In the genomic region with DNA sequence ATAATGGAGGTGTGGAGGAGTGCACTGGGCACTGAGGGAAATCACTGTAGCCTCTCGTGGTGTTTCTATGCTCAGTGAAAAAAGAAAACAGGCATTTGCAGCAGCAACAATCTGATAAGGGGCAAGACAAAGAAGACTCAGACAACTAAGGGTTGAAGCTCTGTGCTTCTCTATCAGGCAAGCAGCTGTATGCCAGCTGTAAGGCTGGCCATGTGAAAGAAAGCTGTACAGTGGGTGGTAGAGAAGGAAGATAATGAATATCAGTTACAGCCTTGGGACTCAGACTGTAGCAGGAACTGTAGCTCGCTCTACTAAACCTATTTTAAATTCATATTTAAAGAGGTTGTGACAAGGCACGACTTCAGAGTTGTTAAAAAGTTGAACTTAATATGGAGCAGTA, we compare ENCODE assay signal across 25 cellular contexts.
"Had no signal": no experiment of that assay in that cellular context is flagged by ENCODE, and none has a peak within 500 bp of the region (broad histone marks: within the 10 kb centered on the region; RNA-seq: fewer than 3 reads in every experiment).

No MANE protein-coding gene starts in this region.

- H3K36me3 Mint-ChIP-seq: activated CD4-positive, alpha-beta memory T cell treated with anti-CD3 and anti-CD28 coated beads for 36 hours; naive thymus-derived CD4-positive, alpha-beta T cell; stimulated activated naive B cell treated with anti-CD40 and anti-IgM and Interleukin-4, amounts not matched to agents 10 μg/mL and 1 μg/mL and 100 μg/mL, for 72 hours had no signal

- H3K27me3 ChIP-seq: heart right ventricle, right lobe of liver, transverse colon, uterus had no signal

- H3K27ac ChIP-seq: coronary artery, epithelial cell of prostate, heart right ventricle, right lobe of liver, transverse colon, uterus had no signal

- H3K36me3 ChIP-seq: heart right ventricle, right lobe of liver, transverse colon, uterus had no signal

- H3K4me1 Mint-ChIP-seq: activated B cell treated with CpG ODN at 0.5 μM for 24 hours; activated naive CD8-positive, alpha-beta T cell treated with anti-CD3 and anti-CD28 coated beads, Interleukin-2, amount 50 U/mL, for 24 hours; naive thymus-derived CD4-positive, alpha-beta T cell; stimulated activated naive B cell treated with anti-CD40 and anti-IgM and Interleukin-4, amounts not matched to agents 10 μg/mL and 1 μg/mL and 100 μg/mL, for 72 hours had no signal

- H3K27me3 Mint-ChIP-seq: activated B cell treated with CpG ODN at 0.5 μM for 24 hours; activated CD4-positive, alpha-beta memory T cell treated with anti-CD3 and anti-CD28 coated beads for 36 hours; activated naive CD8-positive, alpha-beta T cell treated with anti-CD3 and anti-CD28 coated beads, Interleukin-2, amount 50 U/mL, for 24 hours; naive thymus-derived CD4-positive, alpha-beta T cell; stimulated activated naive B cell treated with anti-CD40 and anti-IgM and Interleukin-4, amounts not matched to agents 10 μg/mL and 1 μg/mL and 100 μg/mL, for 72 hours had no signal

- DNase-seq: activated B cell treated with CpG ODN at 0.5 μM for 24 hours; activated CD4-positive, alpha-beta memory T cell treated with anti-CD3 and anti-CD28 coated beads for 36 hours; activated CD4-positive, alpha-beta T cell treated with anti-CD3 and anti-CD28 coated beads for 4 hours; activated gamma-delta T cell; activated naive CD4-positive, alpha-beta T cell treated with anti-CD3 and anti-CD28 coated beads, Interleukin-2, amount 50 U/mL, for 16 hours; activated naive CD8-positive, alpha-beta T cell treated with anti-CD3 and anti-CD28 coated beads, Interleukin-2, amount 50 U/mL, for 24 hours; cerebellar nuclear complex; heart right ventricle; left colon; mesenchymal stem cell; mucosa of descending colon; naive thymus-derived CD4-positive, alpha-beta T cell; right lobe of liver; small intestine; stimulated activated CD4-positive, alpha-beta T cell treated with anti-CD3 and anti-CD28 coated beads, Interleukin-15, amount 100 ng/mL, for 24 hours; stimulated activated CD8-positive, alpha-beta memory T cell treated with anti-CD3 and anti-CD28 coated beads, Interleukin-4, amount 100 ng/mL, for 48 hours; stimulated activated naive B cell treated with anti-CD40 and anti-IgM and Interleukin-4, amounts not matched to agents 10 μg/mL and 1 μg/mL and 100 μg/mL, for 72 hours; T1000; transverse colon; uterus had no signal

- H3K9me3 Mint-ChIP-seq: activated B cell treated with CpG ODN at 0.5 μM for 24 hours; activated T-helper 1 cell treated with anti-CD3 and anti-CD28 coated beads, Interleukin-12 subunit alpha, Interleukin-12 subunit beta, Interleukin-2, Interleukin-4 antibody, amounts not matched to agents 30 ng/mL and 10 ng/mL and 1 ng/mL, durations not matched to agents 14 hours and 24 hours and 36 hours; stimulated activated naive B cell treated with anti-CD40 and anti-IgM and Interleukin-4, amounts not matched to agents 10 μg/mL and 1 μg/mL and 100 μg/mL, for 72 hours; T-helper 1 cell treated with Interleukin-12 subunit alpha and Interleukin-12 subunit beta and Interleukin-4 antibody, amounts not matched to agents 30 μg/mL and 1 μg/mL, for 36 hours had no signal

- H3K4me1 ChIP-seq: heart right ventricle, right lobe of liver, transverse colon, uterus had no signal

- ATAC-seq: heart right ventricle; left colon; mucosa of descending colon; naive thymus-derived CD4-positive, alpha-beta T cell; right lobe of liver; stimulated activated naive B cell treated with anti-CD40 and anti-IgM and Interleukin-4, amounts not matched to agents 10 μg/mL and 1 μg/mL and 100 μg/mL, for 72 hours had no signal

- H3K9me3 ChIP-seq: mucosa of descending colon, right lobe of liver, transverse colon, uterus had no signal

- FAIRE-seq: keratinocyte, small intestine had no signal

- H3K4me3 ChIP-seq: coronary artery, heart right ventricle, mucosa of descending colon, right lobe of liver, transverse colon, uterus had no signal

- H3K4me3 Mint-ChIP-seq: activated B cell treated with CpG ODN at 0.5 μM for 24 hours; activated CD4-positive, alpha-beta memory T cell treated with anti-CD3 and anti-CD28 coated beads for 36 hours; activated naive CD8-positive, alpha-beta T cell treated with anti-CD3 and anti-CD28 coated beads, Interleukin-2, amount 50 U/mL, for 24 hours; activated T-helper 1 cell treated with anti-CD3 and anti-CD28 coated beads, Interleukin-12 subunit alpha, Interleukin-12 subunit beta, Interleukin-2, Interleukin-4 antibody, amounts not matched to agents 30 ng/mL and 10 ng/mL and 1 ng/mL, durations not matched to agents 14 hours and 24 hours and 36 hours; naive thymus-derived CD4-positive, alpha-beta T cell; stimulated activated naive B cell treated with anti-CD40 and anti-IgM and Interleukin-4, amounts not matched to agents 10 μg/mL and 1 μg/mL and 100 μg/mL, for 72 hours; T-helper 1 cell treated with Interleukin-12 subunit alpha and Interleukin-12 subunit beta and Interleukin-4 antibody, amounts not matched to agents 30 μg/mL and 1 μg/mL, for 36 hours had no signal

- H3K27ac Mint-ChIP-seq: activated B cell treated with CpG ODN at 0.5 μM for 24 hours; activated CD4-positive, alpha-beta memory T cell treated with anti-CD3 and anti-CD28 coated beads for 36 hours; activated naive CD8-positive, alpha-beta T cell treated with anti-CD3 and anti-CD28 coated beads, Interleukin-2, amount 50 U/mL, for 24 hours; activated T-helper 1 cell treated with anti-CD3 and anti-CD28 coated beads, Interleukin-12 subunit alpha, Interleukin-12 subunit beta, Interleukin-2, Interleukin-4 antibody, amounts not matched to agents 30 ng/mL and 10 ng/mL and 1 ng/mL, durations not matched to agents 14 hours and 24 hours and 36 hours; naive thymus-derived CD4-positive, alpha-beta T cell; stimulated activated naive B cell treated with anti-CD40 and anti-IgM and Interleukin-4, amounts not matched to agents 10 μg/mL and 1 μg/mL and 100 μg/mL, for 72 hours; T-helper 1 cell treated with Interleukin-12 subunit alpha and Interleukin-12 subunit beta and Interleukin-4 antibody, amounts not matched to agents 30 μg/mL and 1 μg/mL, for 36 hours had no signal
